17 cellular contexts compared by ENCODE assay signal in genomic region chr9:109512170-109512756, GRCh38. TPM values are rescaled to one million over a fixed set of nuclear protein-coding genes. Genes with fewer than 3 reads are reported as not detected.
A peak's percentile ranks its signal among the peaks of the same experiment; 100 is the strongest.
DNase-seq lines count a peak whose midpoint lies in the region; ATAC-seq, FAIRE-seq and TF ChIP-seq lines count a peak whose summit lies in the region.
"Had no signal": no experiment of that assay in that cellular context is flagged by ENCODE, and none has a peak within 500 bp of the region (broad histone marks: within the 10 kb centered on the region; RNA-seq: fewer than 3 reads in every experiment).

No MANE protein-coding gene starts in this region.

- H3K36me3 ChIP-seq in right atrium auricular region (no peaks in the 10 kb centered on the region), pancreas (no peaks in the 10 kb centered on the region), mammary epithelial cell (ENCODE audit: insufficient read depth, low read length) (no peaks in the 10 kb centered on the region), WERI-Rb-1 (no peaks in the 10 kb centered on the region)

- ATAC-seq in right cardiac atrium (no peak), GM21447 (IDR thresholded peaks at IDR 0.05; ENCODE audit: unreplicated experiment) (peak; percentile 66), pancreas (peak in 3 of 4 donors; percentile 42 to 59 (median 56))
- ATAC-seq: A549, Panc1 had no signal

- intact Hi-C loops in right cardiac atrium (cut with DNase I) (loop anchor here in 1 of 4 donors (10.0 kb wide), 1 partner anchor 57 kb away; no protein-coding TSS in a partner anchor), pancreas (cut with DNase I) (no loop called here), mammary epithelial cell (cut with micrococcal nuclease) (no loop called here)

- H3K4me1 ChIP-seq in right atrium auricular region (no peaks in the 10 kb centered on the region), right cardiac atrium (ENCODE audit: control insufficient read depth, insufficient read depth, low read length) (no peaks in the 10 kb centered on the region), pancreas (peaks cover 0 to 13% (median 0%) of the 10 kb centered on the region in 3 donors), mammary epithelial cell (ENCODE audit: insufficient read depth, low read length) (no peaks in the 10 kb centered on the region)

- CTCF ChIA-PET in mammary epithelial cell (lab: Charles Lee; ENCODE audit: low non-redundant PET): no interaction called here

- H3K9me3 ChIP-seq in right atrium auricular region (no peaks in the 10 kb centered on the region), right cardiac atrium (ENCODE audit: control insufficient read depth, low read length) (no peaks in the 10 kb centered on the region), pancreas (no peaks in the 10 kb centered on the region), mammary epithelial cell (replicated peaks; ENCODE audit: insufficient read depth, low read length) (no peaks in the 10 kb centered on the region), WERI-Rb-1 (ENCODE audit: severe bottlenecking) (peaks cover 7% of the 10 kb centered on the region)
- H3K9me3 ChIP-seq: A549 had no signal

- no peaks in the 10 kb centered on the region for H4K20me1 ChIP-seq in mammary epithelial cell (ENCODE audit: insufficient read depth, low read length)

- peak; percentile 7 for DNase-seq in right atrium auricular region (ENCODE audit: low spot score)
- DNase-seq in right cardiac atrium: no peak
- peak; percentile 68 to 91 for DNase-seq in NCI-H524 (lab: John Stamatoyannopoulos, UW)
- no peak for DNase-seq in pancreas
- no peak for DNase-seq in mammary epithelial cell
- no peak for DNase-seq in WERI-Rb-1
- no peak for DNase-seq in activated naive CD4-positive, alpha-beta T cell treated with Interleukin-2 at 50 U/mL for 16 hours
- DNase-seq: DMS153, H9, KG1, NCI-H1048, NCI-H1436 treated with DMSO at 0.1 percent for 48 hours, NCI-H345 had no signal

- no peak for FAIRE-seq in pancreas (lab: Jason Lieb, UNC)
- FAIRE-seq: A549 had no signal

- H3K79me2 ChIP-seq in mammary epithelial cell (ENCODE audit: insufficient read depth, low read length): no peaks in the 10 kb centered on the region

- H3K27me3 ChIP-seq in right atrium auricular region (no peaks in the 10 kb centered on the region), right cardiac atrium (ENCODE audit: control insufficient read depth, insufficient read depth) (no peaks in the 10 kb centered on the region), pancreas (no peaks in the 10 kb centered on the region), mammary epithelial cell (ENCODE audit: insufficient read depth, low read length) (no peaks in the 10 kb centered on the region), WERI-Rb-1 (ENCODE audit: insufficient read depth, low read depth, severe bottlenecking) (peaks cover 46% of the 10 kb centered on the region)

- dilution Hi-C loops in mammary epithelial cell (cut with HindIII; ENCODE audit: low sequenced_read_pairs): no loop called here

- no peak overlapping the region for H3K4me2 ChIP-seq in mammary epithelial cell (ENCODE audit: insufficient read depth, low read depth, low read length)
- H3K4me2 ChIP-seq: A549 had no signal

- TF ChIP-seq CTCF in right atrium auricular region (IDR thresholded peaks at IDR 0.05) (no peak), pancreas (IDR thresholded peaks at IDR 0.05) (no peak), mammary epithelial cell (conservative IDR thresholded peaks at IDR 0.05 in 1 of 2, IDR thresholded peaks at IDR 0.05 in 1 of 2; ENCODE audit: extremely low read depth in 1 of 2, insufficient read depth in 1 of 2, low read depth in 1 of 2, low read length in 2 of 2) (no peak), WERI-Rb-1 (IDR thresholded peaks at IDR 0.05; ENCODE audit: low read depth, low read length) (no peak)

- H3K9ac ChIP-seq in mammary epithelial cell (ENCODE audit: insufficient read depth, low read length): no peak overlapping the region

- H3K27ac ChIP-seq in right atrium auricular region (no peak overlapping the region), right cardiac atrium (ENCODE audit: low read length) (no peak overlapping the region), pancreas (peak overlapping the region in 1 of 4 donors; percentile 39), mammary epithelial cell (ENCODE audit: insufficient read depth, low read depth, low read length) (no peak overlapping the region), WERI-Rb-1 (no peak overlapping the region)
- H3K27ac ChIP-seq: A549, C4-2B had no signal

- 79% methylated on average over 4 of the region's 4 CpGs for WGBS in right cardiac atrium
- WGBS in pancreas, 2 donors: 32 to 44% methylated on average over 4 of the region's 4 CpGs
- WGBS in mammary epithelial cell (ENCODE audit: low coverage, missing lambda C conversion rate): 72% methylated on average over 4 of the region's 4 CpGs

- H2AFZ ChIP-seq in mammary epithelial cell (ENCODE audit: low read depth, low read length): no peak overlapping the region

- H3K4me3 ChIP-seq in right atrium auricular region: no peak overlapping the region
- H3K4me3 ChIP-seq in right cardiac atrium (ENCODE audit: low read length): no peak overlapping the region
- no peak overlapping the region for H3K4me3 ChIP-seq in pancreas
- H3K4me3 ChIP-seq in mammary epithelial cell (replicated peaks in 1 of 3; ENCODE audit: insufficient read depth in 1 of 3, low read depth in 2 of 3, low read length in 3 of 3): no peak overlapping the region
- no peak overlapping the region for H3K4me3 ChIP-seq in WERI-Rb-1 (ENCODE audit: low read depth, low read length)
- H3K4me3 ChIP-seq: A549 had no signal

- no TSS peak for BruUV-seq in mammary epithelial cell (replicated peaks; lab: Mats Ljungman, UMichigan)

- in situ Hi-C loops in mammary epithelial cell (cut with MboI; ENCODE audit: low sequenced_read_pairs in 2 of 2): loop anchor here in 1 of 2 donors (10.0 kb wide), 1 partner anchor 67 kb away; no protein-coding TSS in a partner anchor

RNA-seq across cellular contexts. Expression of gene PTPN3, which starts 14.2 kb away (rescaled TPM):
- total RNA-seq in right atrium auricular region (1 to 10 TPM; 6.9 to 7.9 TPM), right cardiac atrium (1 to 10 TPM; 5.0 to 9.3 (median 7.3) TPM), pancreas (10 to 100 TPM; 12.5 to 14.5 (median 13.6) TPM), mammary epithelial cell (10 to 100 TPM; 23.0 to 41.8 TPM)
- polyA plus RNA-seq in right cardiac atrium (2.8 TPM), pancreas (10 to 100 TPM in 1 of 2 donors, 1 to 10 TPM in 1; 8.0 to 16.6 TPM), mammary epithelial cell (18.2 TPM)
- polyA minus RNA-seq in mammary epithelial cell: 31.8 TPM

Comparison
In these comparisons a context has a peak if more than half of its experiments do, and no peak if none do; other contexts are left out.
1. DNase-seq: peak in right atrium auricular region (single experiment) and NCI-H524 (2 of 2); none in right cardiac atrium (0 of 3), pancreas (0 of 6), mammary epithelial cell (single experiment), WERI-Rb-1 (single experiment) and activated naive CD4-positive, alpha-beta T cell treated with Interleukin-2 at 50 U/mL for 16 hours (single experiment).
2. ATAC-seq: peak in GM21447 (single experiment) and pancreas (3 of 4); none in right cardiac atrium (0 of 2).